ENCODE assay signal across 20 cellular contexts in genomic region chr6:38695227-38695900, GRCh38. TPM values are rescaled to one million over a fixed set of nuclear protein-coding genes. Genes with fewer than 3 reads are reported as not detected.
"Had no signal": no experiment of that assay in that cellular context is flagged by ENCODE, and none has a peak within 500 bp of the region (broad histone marks: within the 10 kb centered on the region; RNA-seq: fewer than 3 reads in every experiment).

No MANE protein-coding gene starts in this region.

- H3K27me3 Mint-ChIP-seq: activated CD4-positive, alpha-beta T cell treated with anti-CD3 and anti-CD28 coated beads for 36 hours; activated naive CD4-positive, alpha-beta T cell treated with anti-CD3 and anti-CD28 coated beads, Interleukin-2, amount 50 U/mL, for 24 hours; T-cell had no signal

- ATAC-seq: SK-N-SH treated with all-trans-retinoic acid at 6 μM for 48 hours, T-cell, WTC11 had no signal

- H3K27ac Mint-ChIP-seq: activated naive CD4-positive, alpha-beta T cell treated with anti-CD3 and anti-CD28 coated beads, Interleukin-2, amount 50 U/mL, for 24 hours; nephron progenitor cell; WTC11 had no signal

- H3K4me3 ChIP-seq: breast epithelium, esophagus squamous epithelium, right atrium auricular region, skin epidermis, thyroid gland had no signal

- H3K36me3 ChIP-seq: breast epithelium, right atrium auricular region, thyroid gland had no signal

- DNase-seq: activated CD4-positive, alpha-beta T cell treated with anti-CD3 and anti-CD28 coated beads for 36 hours; activated CD8-positive, alpha-beta memory T cell treated with anti-CD3 and anti-CD28 coated beads for 24 hours; activated effector memory CD4-positive, alpha-beta T cell treated with Interleukin-2 at 50 U/mL for 16 hours; cerebellar nuclear complex; effector memory CD4-positive, alpha-beta T cell; esophagus squamous epithelium; nephron progenitor cell; SHP77 treated with DMSO at 0.1 percent for 48 hours; stimulated activated CD4-positive, alpha-beta T cell treated with anti-CD3 and anti-CD28 coated beads, Interleukin-4, amount 100 ng/mL, for 1 hour; T-cell; thyroid gland had no signal

- H3K27ac ChIP-seq: breast epithelium, esophagus squamous epithelium, right atrium auricular region, skin epidermis, thyroid gland had no signal

- H3K4me1 Mint-ChIP-seq: nephron progenitor cell, WTC11 had no signal

- FAIRE-seq: astrocyte had no signal

- H3K4me3 Mint-ChIP-seq: activated CD4-positive, alpha-beta T cell treated with anti-CD3 and anti-CD28 coated beads for 36 hours; activated naive CD4-positive, alpha-beta T cell treated with anti-CD3 and anti-CD28 coated beads, Interleukin-2, amount 50 U/mL, for 24 hours; nephron progenitor cell; T-cell; WTC11 had no signal

- H3K9me3 ChIP-seq: thyroid gland had no signal

- H3K4me1 ChIP-seq: breast epithelium, esophagus squamous epithelium, right atrium auricular region, thyroid gland had no signal

- H3K27me3 ChIP-seq: breast epithelium, esophagus squamous epithelium, right atrium auricular region, thyroid gland had no signal

RNA-seq across cellular contexts. Expression of gene DNAH8, which starts 19.7 kb away (rescaled TPM):
- total RNA-seq: astrocyte, mesenteric fat pad had no signal
- polyA plus RNA-seq: liver had no signal
